In the genomic region with DNA sequence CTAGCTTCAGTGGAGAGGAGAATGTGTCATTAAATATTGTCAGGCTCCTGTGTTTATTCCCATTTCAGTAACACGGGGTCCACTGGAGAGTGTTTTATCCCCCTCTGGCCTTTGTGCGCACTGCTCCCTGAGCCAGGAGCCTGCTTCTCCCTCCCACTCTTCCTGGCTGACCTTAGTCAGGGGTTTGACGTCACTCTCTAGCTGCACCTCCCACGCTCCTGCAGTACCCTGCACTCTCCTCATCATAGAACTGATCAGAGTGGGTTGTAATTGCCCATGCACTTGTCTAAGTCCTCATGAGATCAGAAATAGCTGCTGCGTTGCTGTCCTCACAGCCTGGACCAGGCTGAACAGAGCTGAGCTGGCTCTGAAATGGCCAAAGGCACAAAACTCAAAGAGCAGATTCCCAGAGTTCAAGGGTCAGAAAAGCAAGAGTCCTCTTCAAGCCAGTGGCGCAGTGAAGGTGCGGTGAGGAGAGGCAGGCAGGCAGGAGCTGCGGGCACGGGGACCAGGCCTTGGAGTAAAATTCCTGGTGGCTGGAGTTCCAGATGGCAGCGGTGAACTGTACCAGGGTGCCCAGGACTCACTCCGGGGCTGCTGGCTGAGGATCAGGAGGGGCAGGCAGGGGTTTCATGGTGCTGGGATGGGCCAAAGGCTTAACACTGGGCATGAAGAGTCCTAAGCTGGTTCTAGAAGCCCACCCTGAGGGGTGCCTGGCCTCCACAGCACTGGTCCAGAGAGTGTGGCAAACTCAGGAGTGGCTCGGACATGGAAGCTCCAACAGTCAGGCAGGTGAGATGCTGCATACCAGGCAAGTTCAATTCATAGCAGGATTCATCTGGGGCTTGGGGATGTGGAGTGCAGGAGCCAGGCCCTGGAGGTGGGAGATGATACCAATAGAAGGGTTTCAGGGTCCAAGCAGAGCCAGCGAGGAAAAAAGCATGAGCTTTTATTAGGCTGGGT, we compare ENCODE assay signal across 11 cellular contexts.
DNase-seq lines count a peak whose midpoint lies in the region; ATAC-seq and TF ChIP-seq lines count a peak whose summit lies in the region.
"Had no signal": no experiment of that assay in that cellular context is flagged by ENCODE, and none has a peak within 500 bp of the region (broad histone marks: within the 10 kb centered on the region; RNA-seq: fewer than 3 reads in every experiment).

No MANE protein-coding gene starts in this region.

- TF ChIP-seq CTCF in A673 (conservative IDR thresholded peaks at IDR 0.05; ENCODE audit: low read depth, low read length), result no peak
- no peak for TF ChIP-seq CTCF in WTC11 (IDR thresholded peaks at IDR 0.05)
- no peak for TF ChIP-seq CTCF in lung (IDR thresholded peaks at IDR 0.05; ENCODE audit: control extremely low read depth, extremely low read depth)

- H3K4me3 Mint-ChIP-seq in WTC11, result no peak overlapping the region
- H3K4me3 Mint-ChIP-seq: activated CD4-positive, alpha-beta T cell treated with anti-CD3 and anti-CD28 coated beads, Interleukin-2, amount 10 ng/mL, durations not matched to agents 7 days and 5 days; activated naive CD4-positive, alpha-beta T cell treated with anti-CD3 and anti-CD28 coated beads, Interleukin-2, amount 10 ng/mL, durations not matched to agents 7 days and 5 days had no signal

- no peak overlapping the region for H3K27ac ChIP-seq in A673 (ENCODE audit: low read depth, low read length, poor library complexity, severe bottlenecking)
- H3K27ac ChIP-seq in lung (ENCODE audit: low read depth in 1 of 2, low read length in 1 of 2), result no peak overlapping the region

- 69 to 86% methylated on average over 13 of the region's 13 CpGs for WGBS in lung, 2 donors

- H3K36me3 Mint-ChIP-seq in WTC11, result no peaks in the 10 kb centered on the region
- H3K36me3 Mint-ChIP-seq: activated naive CD4-positive, alpha-beta T cell treated with anti-CD3 and anti-CD28 coated beads, Interleukin-2, amount 10 ng/mL, durations not matched to agents 7 days and 5 days had no signal

- ATAC-seq in HG03520 (IDR thresholded peaks at IDR 0.05; ENCODE audit: unreplicated experiment), result peak; percentile 67
- peak; percentile 63 for ATAC-seq in WTC11
- peak; percentile 21 for ATAC-seq in lung (ENCODE audit: insufficient read depth, low FRiP score)
- ATAC-seq in GM18519 (IDR thresholded peaks at IDR 0.05; ENCODE audit: low FRiP score, unreplicated experiment), result no peak
- ATAC-seq in GM21717 (IDR thresholded peaks at IDR 0.05; ENCODE audit: unreplicated experiment), result no peak

- H3K36me3 ChIP-seq in A673 (ENCODE audit: insufficient read depth, low read length, poor library complexity, severe bottlenecking), result no peaks in the 10 kb centered on the region
- no peaks in the 10 kb centered on the region for H3K36me3 ChIP-seq in lung (ENCODE audit: control insufficient read depth in 2 of 2, insufficient read depth in 2 of 2, low read length in 2 of 2)

- POLR2A ChIA-PET in A673 (lab: Charles Lee; ENCODE audit: low non-redundant PET) (no interaction called here), WTC11 (lab: Charles Lee) (interaction anchor here (0.5 kb wide), 1 partner anchor 215 kb away, joined by 4 read pairs; no protein-coding TSS in a partner anchor)

- H3K9me3 ChIP-seq in A673 (ENCODE audit: low read depth, low read length, poor library complexity, severe bottlenecking) (no peaks in the 10 kb centered on the region), lung (ENCODE audit: control insufficient read depth in 2 of 2, insufficient read depth in 1 of 2, low read length in 1 of 2) (peaks cover 0 to 5% of the 10 kb centered on the region in 2 donors)

- no peaks in the 10 kb centered on the region for H3K9me3 Mint-ChIP-seq in WTC11
- H3K9me3 Mint-ChIP-seq: activated CD4-positive, alpha-beta T cell treated with anti-CD3 and anti-CD28 coated beads, Interleukin-2, amount 10 ng/mL, durations not matched to agents 7 days and 5 days; activated naive CD4-positive, alpha-beta T cell treated with anti-CD3 and anti-CD28 coated beads, Interleukin-2, amount 10 ng/mL, durations not matched to agents 7 days and 5 days had no signal

- H3K27me3 ChIP-seq in A673 (replicated peaks; ENCODE audit: insufficient read depth, low read depth, low read length, poor library complexity) (no peaks in the 10 kb centered on the region), lung (ENCODE audit: control insufficient read depth, insufficient read depth) (no peaks in the 10 kb centered on the region)

- peaks cover 17% of the 10 kb centered on the region for H3K4me1 Mint-ChIP-seq in WTC11
- H3K4me1 Mint-ChIP-seq: activated CD4-positive, alpha-beta T cell treated with anti-CD3 and anti-CD28 coated beads, Interleukin-2, amount 10 ng/mL, durations not matched to agents 7 days and 5 days; activated naive CD4-positive, alpha-beta T cell treated with anti-CD3 and anti-CD28 coated beads, Interleukin-2, amount 10 ng/mL, durations not matched to agents 7 days and 5 days had no signal

- CTCF ChIA-PET in A673 (lab: Charles Lee), result interaction anchor here (0.5 kb wide), 1 partner anchor 114 kb away, joined by 3 read pairs; no protein-coding TSS in a partner anchor
- CTCF ChIA-PET in WTC11 (lab: Charles Lee), result interaction anchor here (1.2 to 1.4 kb wide), 2 partner anchors 80 to 89 kb away, joined by 4 to 6 read pairs; no protein-coding TSS in a partner anchor

- DNase-seq in A673 (ENCODE audit: low spot score), result peak; percentile 31
- no peak for DNase-seq in WTC11 (ENCODE audit: low spot score)
- DNase-seq in lung (ENCODE audit: low spot score), result no peak
- DNase-seq in stimulated activated CD4-positive, alpha-beta T cell treated with anti-CD3 and anti-CD28 coated beads, Interleukin-4, amount 100 ng/mL, for 24 hours, result no peak
- no peak for DNase-seq in activated effector memory CD4-positive, alpha-beta T cell treated with Interleukin-2 at 50 U/mL for 16 hours
- DNase-seq: activated CD4-positive, alpha-beta T cell treated with anti-CD3 and anti-CD28 coated beads, Interleukin-2, amount 10 ng/mL, durations not matched to agents 7 days and 5 days; activated naive CD4-positive, alpha-beta T cell treated with anti-CD3 and anti-CD28 coated beads, Interleukin-2, amount 10 ng/mL, durations not matched to agents 7 days and 5 days; KBM-7 had no signal

- intact Hi-C loops in A673 (cut with micrococcal nuclease; ENCODE audit: unreplicated experiment), result no loop called here

- H3K4me1 ChIP-seq in A673 (ENCODE audit: insufficient read depth, low read length, poor library complexity, severe bottlenecking) (no peaks in the 10 kb centered on the region), lung (ENCODE audit: control insufficient read depth in 2 of 2, insufficient read depth in 2 of 2, low read length in 2 of 2) (peaks cover 0 to 2% of the 10 kb centered on the region in 2 donors)

- no TSS peak for BruUV-seq in A673 (replicated peaks; lab: Mats Ljungman, UMichigan)

- H3K27ac Mint-ChIP-seq in WTC11, result no peak overlapping the region
- H3K27ac Mint-ChIP-seq: activated CD4-positive, alpha-beta T cell treated with anti-CD3 and anti-CD28 coated beads, Interleukin-2, amount 10 ng/mL, durations not matched to agents 7 days and 5 days; activated naive CD4-positive, alpha-beta T cell treated with anti-CD3 and anti-CD28 coated beads, Interleukin-2, amount 10 ng/mL, durations not matched to agents 7 days and 5 days had no signal

- H3K27me3 Mint-ChIP-seq in WTC11 (ENCODE audit: low read depth), result no peaks in the 10 kb centered on the region

- H3K4me3 ChIP-seq in A673 (ENCODE audit: low read depth, low read length, poor library complexity, severe bottlenecking) (no peak overlapping the region), lung (peak overlapping the region; percentile 12)

TF ChIP-seq in WTC11, 78 proteins besides CTCF, POLR2A, EP300 and RAD21 (continues in another document):
- TF ChIP-seq, protein P1, sequence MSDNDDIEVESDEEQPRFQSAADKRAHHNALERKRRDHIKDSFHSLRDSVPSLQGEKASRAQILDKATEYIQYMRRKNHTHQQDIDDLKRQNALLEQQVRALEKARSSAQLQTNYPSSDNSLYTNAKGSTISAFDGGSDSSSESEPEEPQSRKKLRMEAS (CRISPR knock-in tag; IDR thresholded peaks at IDR 0.05), result no peak
- TF ChIP-seq ZNF219 (CRISPR knock-in tag; IDR thresholded peaks at IDR 0.05; ENCODE audit: borderline replicate concordance), result no peak
- TF ChIP-seq NFYB (CRISPR knock-in tag; conservative IDR thresholded peaks at IDR 0.05; ENCODE audit: low read depth), result no peak
- TF ChIP-seq OVOL2 (CRISPR knock-in tag; IDR thresholded peaks at IDR 0.05; ENCODE audit: borderline replicate concordance), result no peak
- TF ChIP-seq FOXK1 (CRISPR knock-in tag; IDR thresholded peaks at IDR 0.05), result no peak
- no peak for TF ChIP-seq MYBL2 (CRISPR knock-in tag; IDR thresholded peaks at IDR 0.05)
- no peak for TF ChIP-seq FOXP4 (CRISPR knock-in tag; IDR thresholded peaks at IDR 0.05)
- TF ChIP-seq NFE2L1 (CRISPR knock-in tag; IDR thresholded peaks at IDR 0.05), result no peak
- TF ChIP-seq FOXJ3 (CRISPR knock-in tag; IDR thresholded peaks at IDR 0.05; ENCODE audit: borderline replicate concordance), result no peak
- TF ChIP-seq, protein P2, sequence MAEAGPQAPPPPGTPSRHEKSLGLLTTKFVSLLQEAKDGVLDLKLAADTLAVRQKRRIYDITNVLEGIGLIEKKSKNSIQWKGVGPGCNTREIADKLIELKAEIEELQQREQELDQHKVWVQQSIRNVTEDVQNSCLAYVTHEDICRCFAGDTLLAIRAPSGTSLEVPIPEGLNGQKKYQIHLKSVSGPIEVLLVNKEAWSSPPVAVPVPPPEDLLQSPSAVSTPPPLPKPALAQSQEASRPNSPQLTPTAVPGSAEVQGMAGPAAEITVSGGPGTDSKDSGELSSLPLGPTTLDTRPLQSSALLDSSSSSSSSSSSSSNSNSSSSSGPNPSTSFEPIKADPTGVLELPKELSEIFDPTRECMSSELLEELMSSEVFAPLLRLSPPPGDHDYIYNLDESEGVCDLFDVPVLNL (CRISPR knock-in tag; IDR thresholded peaks at IDR 0.05; ENCODE audit: borderline replicate concordance, low read depth), result no peak

Comparison
In these comparisons a context has a peak if more than half of its experiments do, and no peak if none do; other contexts are left out.
1. ATAC-seq: peak in HG03520 (single experiment), WTC11 (single experiment) and lung (single experiment); none in GM18519 (single experiment) and GM21717 (single experiment).